In the genomic region with DNA sequence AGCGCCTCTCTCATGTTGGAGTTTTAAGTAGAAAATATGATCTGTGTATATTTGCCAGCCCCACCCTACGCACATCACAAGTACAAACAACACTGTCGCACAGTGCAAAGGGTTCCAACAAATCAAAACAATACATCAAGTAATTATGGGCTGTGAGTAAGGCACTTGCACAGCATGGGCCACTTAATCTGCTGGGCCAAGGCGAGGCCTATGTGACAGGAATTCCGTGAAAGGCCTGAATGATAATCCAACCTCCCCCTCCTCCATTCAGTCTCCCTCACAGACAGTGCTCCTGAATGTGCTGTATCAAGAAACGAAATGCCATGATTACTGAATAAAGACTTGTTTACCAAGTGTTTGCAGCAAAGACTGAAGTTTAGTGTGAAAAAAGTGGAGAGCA, we compare ENCODE assay signal across 1 cellular context.
A peak's percentile ranks its signal among the peaks of the same experiment; 100 is the strongest.
TF ChIP-seq lines count a peak whose summit lies in the region.

No MANE protein-coding gene starts in this region.

TF ChIP-seq in HEK293, 187 proteins besides CTCF, POLR2A, EP300 and RAD21 (continued from another document and continues in another):
- TF ChIP-seq, protein P1, sequence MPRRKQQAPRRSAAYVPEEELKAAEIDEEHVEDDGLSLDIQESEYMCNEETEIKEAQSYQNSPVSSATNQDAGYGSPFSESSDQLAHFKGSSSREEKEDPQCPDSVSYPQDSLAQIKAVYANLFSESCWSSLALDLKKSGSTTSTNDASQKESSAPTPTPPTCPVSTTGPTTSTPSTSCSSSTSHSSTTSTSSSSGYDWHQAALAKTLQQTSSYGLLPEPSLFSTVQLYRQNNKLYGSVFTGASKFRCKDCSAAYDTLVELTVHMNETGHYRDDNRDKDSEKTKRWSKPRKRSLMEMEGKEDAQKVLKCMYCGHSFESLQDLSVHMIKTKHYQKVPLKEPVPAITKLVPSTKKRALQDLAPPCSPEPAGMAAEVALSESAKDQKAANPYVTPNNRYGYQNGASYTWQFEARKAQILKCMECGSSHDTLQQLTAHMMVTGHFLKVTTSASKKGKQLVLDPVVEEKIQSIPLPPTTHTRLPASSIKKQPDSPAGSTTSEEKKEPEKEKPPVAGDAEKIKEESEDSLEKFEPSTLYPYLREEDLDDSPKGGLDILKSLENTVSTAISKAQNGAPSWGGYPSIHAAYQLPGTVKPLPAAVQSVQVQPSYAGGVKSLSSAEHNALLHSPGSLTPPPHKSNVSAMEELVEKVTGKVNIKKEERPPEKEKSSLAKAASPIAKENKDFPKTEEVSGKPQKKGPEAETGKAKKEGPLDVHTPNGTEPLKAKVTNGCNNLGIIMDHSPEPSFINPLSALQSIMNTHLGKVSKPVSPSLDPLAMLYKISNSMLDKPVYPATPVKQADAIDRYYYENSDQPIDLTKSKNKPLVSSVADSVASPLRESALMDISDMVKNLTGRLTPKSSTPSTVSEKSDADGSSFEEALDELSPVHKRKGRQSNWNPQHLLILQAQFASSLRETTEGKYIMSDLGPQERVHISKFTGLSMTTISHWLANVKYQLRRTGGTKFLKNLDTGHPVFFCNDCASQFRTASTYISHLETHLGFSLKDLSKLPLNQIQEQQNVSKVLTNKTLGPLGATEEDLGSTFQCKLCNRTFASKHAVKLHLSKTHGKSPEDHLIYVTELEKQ (tag by site-specific recombination; IDR thresholded peaks at IDR 0.05; ENCODE audit: borderline replicate concordance) = no peak
- TF ChIP-seq ZNF623 (tag by site-specific recombination; IDR thresholded peaks at IDR 0.05) (no peak), ZNF311 (tag by site-specific recombination; IDR thresholded peaks at IDR 0.05; ENCODE audit: borderline replicate concordance) (no peak), ZBTB21 (tag by site-specific recombination; IDR thresholded peaks at IDR 0.05) (0 out of 2 replicates have a peak, but pooled peaks have one; percentile 23), ZNF48 (tag by site-specific recombination; IDR thresholded peaks at IDR 0.05) (no peak), ZNF155 (tag by site-specific recombination; IDR thresholded peaks at IDR 0.05) (no peak), ZNF701 (tag by site-specific recombination; IDR thresholded peaks at IDR 0.05) (no peak), ZNF366 (tag by site-specific recombination; conservative IDR thresholded peaks at IDR 0.05) (no peak), ZNF558 (tag by site-specific recombination; IDR thresholded peaks at IDR 0.05) (no peak), GLI2 (tag by site-specific recombination; IDR thresholded peaks at IDR 0.05; ENCODE audit: borderline replicate concordance, low read depth) (peak; percentile 19; the same call in 1 of the 2 replicates), ZNF121 (tag by site-specific recombination; IDR thresholded peaks at IDR 0.05) (no peak), ZNF792 (tag by site-specific recombination; IDR thresholded peaks at IDR 0.05) (no peak), WT1 (tag by site-specific recombination; IDR thresholded peaks at IDR 0.05) (0 out of 2 replicates have a peak, but pooled peaks have one; percentile 17), KLF7 (tag by site-specific recombination; IDR thresholded peaks at IDR 0.05; ENCODE audit: borderline replicate concordance) (no peak), ZNF169 (tag by site-specific recombination; IDR thresholded peaks at IDR 0.05) (no peak), ZBTB1 (tag by site-specific recombination; IDR thresholded peaks at IDR 0.05) (no peak), ZNF626 (tag by site-specific recombination; IDR thresholded peaks at IDR 0.05) (no peak), ZFP41 (tag by site-specific recombination; IDR thresholded peaks at IDR 0.05; ENCODE audit: borderline replicate concordance) (no peak), HOXA7 (CRISPR knock-in tag; IDR thresholded peaks at IDR 0.05; ENCODE audit: borderline replicate concordance) (no peak), ZXDB (tag by site-specific recombination; IDR thresholded peaks at IDR 0.05) (no peak), ZFP3 (tag by site-specific recombination; IDR thresholded peaks at IDR 0.05; ENCODE audit: low read depth) (no peak), ZNF785 (tag by site-specific recombination; IDR thresholded peaks at IDR 0.05) (no peak), ZNF37A (tag by site-specific recombination; IDR thresholded peaks at IDR 0.05) (no peak), ZNF530 (tag by site-specific recombination; IDR thresholded peaks at IDR 0.05; ENCODE audit: low read depth) (no peak), GLIS1 (tag by site-specific recombination; IDR thresholded peaks at IDR 0.05) (no peak; the same call in 1 of the 2 replicates), ZIC2 (tag by site-specific recombination; IDR thresholded peaks at IDR 0.05) (peak; percentile 77), ZNF292 (tag by site-specific recombination; IDR thresholded peaks at IDR 0.05; ENCODE audit: borderline replicate concordance, low read depth) (no peak), EGR2 (tag by site-specific recombination; IDR thresholded peaks at IDR 0.05; ENCODE audit: low read depth) (no peak), ZNF248 (tag by site-specific recombination; IDR thresholded peaks at IDR 0.05) (no peak), GFI1B (tag by site-specific recombination; IDR thresholded peaks at IDR 0.05) (peak; percentile 69; the same call in 1 of the 2 replicates), ZFHX2 (tag by site-specific recombination; conservative IDR thresholded peaks at IDR 0.05) (no peak), SP7 (tag by site-specific recombination; IDR thresholded peaks at IDR 0.05) (peak; percentile 92), ZBTB8A (tag by site-specific recombination; IDR thresholded peaks at IDR 0.05) (peak; percentile 63; the same call in 1 of the 2 replicates), ZNF221 (tag by site-specific recombination; IDR thresholded peaks at IDR 0.05; ENCODE audit: borderline replicate concordance) (no peak), ZNF16 (tag by site-specific recombination; IDR thresholded peaks at IDR 0.05; ENCODE audit: low read depth) (no peak), SCRT1 (tag by site-specific recombination; IDR thresholded peaks at IDR 0.05; ENCODE audit: borderline replicate concordance) (no peak), ZSCAN30 (tag by site-specific recombination; IDR thresholded peaks at IDR 0.05) (no peak), ZNF416 (tag by site-specific recombination; IDR thresholded peaks at IDR 0.05) (no peak), ZNF658 (tag by site-specific recombination; IDR thresholded peaks at IDR 0.05) (no peak), BCL11B (tag by site-specific recombination; IDR thresholded peaks at IDR 0.05; ENCODE audit: low read depth) (no peak), SALL2 (tag by site-specific recombination; IDR thresholded peaks at IDR 0.05; ENCODE audit: borderline replicate concordance) (no peak), TRIM28 (IDR thresholded peaks at IDR 0.05; ENCODE audit: borderline replicate concordance, low read length) (peak; percentile 74; the same call in 1 of the 2 replicates), FEZF1 (tag by site-specific recombination; IDR thresholded peaks at IDR 0.05) (no peak; the same call in 1 of the 2 replicates), KLF1 (tag by site-specific recombination; IDR thresholded peaks at IDR 0.05) (0 out of 2 replicates have a peak, but pooled peaks have one; percentile 12)
- TF ChIP-seq, protein P2, sequence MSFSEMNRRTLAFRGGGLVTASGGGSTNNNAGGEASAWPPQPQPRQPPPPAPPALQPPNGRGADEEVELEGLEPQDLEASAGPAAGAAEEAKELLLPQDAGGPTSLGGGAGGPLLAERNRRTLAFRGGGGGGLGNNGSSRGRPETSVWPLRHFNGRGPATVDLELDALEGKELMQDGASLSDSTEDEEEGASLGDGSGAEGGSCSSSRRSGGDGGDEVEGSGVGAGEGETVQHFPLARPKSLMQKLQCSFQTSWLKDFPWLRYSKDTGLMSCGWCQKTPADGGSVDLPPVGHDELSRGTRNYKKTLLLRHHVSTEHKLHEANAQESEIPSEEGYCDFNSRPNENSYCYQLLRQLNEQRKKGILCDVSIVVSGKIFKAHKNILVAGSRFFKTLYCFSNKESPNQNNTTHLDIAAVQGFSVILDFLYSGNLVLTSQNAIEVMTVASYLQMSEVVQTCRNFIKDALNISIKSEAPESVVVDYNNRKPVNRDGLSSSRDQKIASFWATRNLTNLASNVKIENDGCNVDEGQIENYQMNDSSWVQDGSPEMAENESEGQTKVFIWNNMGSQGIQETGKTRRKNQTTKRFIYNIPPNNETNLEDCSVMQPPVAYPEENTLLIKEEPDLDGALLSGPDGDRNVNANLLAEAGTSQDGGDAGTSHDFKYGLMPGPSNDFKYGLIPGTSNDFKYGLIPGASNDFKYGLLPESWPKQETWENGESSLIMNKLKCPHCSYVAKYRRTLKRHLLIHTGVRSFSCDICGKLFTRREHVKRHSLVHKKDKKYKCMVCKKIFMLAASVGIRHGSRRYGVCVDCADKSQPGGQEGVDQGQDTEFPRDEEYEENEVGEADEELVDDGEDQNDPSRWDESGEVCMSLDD (tag by site-specific recombination; IDR thresholded peaks at IDR 0.05) = no peak
- TF ChIP-seq, protein P3, sequence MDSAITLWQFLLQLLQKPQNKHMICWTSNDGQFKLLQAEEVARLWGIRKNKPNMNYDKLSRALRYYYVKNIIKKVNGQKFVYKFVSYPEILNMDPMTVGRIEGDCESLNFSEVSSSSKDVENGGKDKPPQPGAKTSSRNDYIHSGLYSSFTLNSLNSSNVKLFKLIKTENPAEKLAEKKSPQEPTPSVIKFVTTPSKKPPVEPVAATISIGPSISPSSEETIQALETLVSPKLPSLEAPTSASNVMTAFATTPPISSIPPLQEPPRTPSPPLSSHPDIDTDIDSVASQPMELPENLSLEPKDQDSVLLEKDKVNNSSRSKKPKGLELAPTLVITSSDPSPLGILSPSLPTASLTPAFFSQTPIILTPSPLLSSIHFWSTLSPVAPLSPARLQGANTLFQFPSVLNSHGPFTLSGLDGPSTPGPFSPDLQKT (IDR thresholded peaks at IDR 0.05; ENCODE audit: borderline replicate concordance, low read depth, low read length) = no peak
- TF ChIP-seq, protein P4, sequence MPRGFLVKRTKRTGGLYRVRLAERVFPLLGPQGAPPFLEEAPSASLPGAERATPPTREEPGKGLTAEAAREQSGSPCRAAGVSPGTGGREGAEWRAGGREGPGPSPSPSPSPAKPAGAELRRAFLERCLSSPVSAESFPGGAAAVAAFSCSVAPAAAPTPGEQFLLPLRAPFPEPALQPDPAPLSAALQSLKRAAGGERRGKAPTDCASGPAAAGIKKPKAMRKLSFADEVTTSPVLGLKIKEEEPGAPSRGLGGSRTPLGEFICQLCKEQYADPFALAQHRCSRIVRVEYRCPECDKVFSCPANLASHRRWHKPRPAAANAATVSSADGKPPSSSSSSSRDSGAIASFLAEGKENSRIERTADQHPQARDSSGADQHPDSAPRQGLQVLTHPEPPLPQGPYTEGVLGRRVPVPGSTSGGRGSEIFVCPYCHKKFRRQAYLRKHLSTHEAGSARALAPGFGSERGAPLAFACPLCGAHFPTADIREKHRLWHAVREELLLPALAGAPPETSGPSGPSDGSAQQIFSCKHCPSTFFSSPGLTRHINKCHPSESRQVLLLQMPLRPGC (tag by site-specific recombination; IDR thresholded peaks at IDR 0.05) = 0 out of 2 replicates have a peak, but pooled peaks have one; percentile 31
- TF ChIP-seq, protein P5, sequence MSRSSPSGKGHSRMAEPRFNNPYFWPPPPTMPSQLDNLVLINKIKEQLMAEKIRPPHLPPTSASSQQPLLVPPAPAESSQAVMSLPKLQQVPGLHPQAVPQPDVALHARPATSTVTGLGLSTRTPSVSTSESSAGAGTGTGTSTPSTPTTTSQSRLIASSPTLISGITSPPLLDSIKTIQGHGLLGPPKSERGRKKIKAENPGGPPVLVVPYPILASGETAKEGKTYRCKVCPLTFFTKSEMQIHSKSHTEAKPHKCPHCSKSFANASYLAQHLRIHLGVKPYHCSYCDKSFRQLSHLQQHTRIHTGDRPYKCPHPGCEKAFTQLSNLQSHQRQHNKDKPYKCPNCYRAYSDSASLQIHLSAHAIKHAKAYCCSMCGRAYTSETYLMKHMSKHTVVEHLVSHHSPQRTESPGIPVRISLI (tag by site-specific recombination; IDR thresholded peaks at IDR 0.05) = no peak
- TF ChIP-seq, protein P6, sequence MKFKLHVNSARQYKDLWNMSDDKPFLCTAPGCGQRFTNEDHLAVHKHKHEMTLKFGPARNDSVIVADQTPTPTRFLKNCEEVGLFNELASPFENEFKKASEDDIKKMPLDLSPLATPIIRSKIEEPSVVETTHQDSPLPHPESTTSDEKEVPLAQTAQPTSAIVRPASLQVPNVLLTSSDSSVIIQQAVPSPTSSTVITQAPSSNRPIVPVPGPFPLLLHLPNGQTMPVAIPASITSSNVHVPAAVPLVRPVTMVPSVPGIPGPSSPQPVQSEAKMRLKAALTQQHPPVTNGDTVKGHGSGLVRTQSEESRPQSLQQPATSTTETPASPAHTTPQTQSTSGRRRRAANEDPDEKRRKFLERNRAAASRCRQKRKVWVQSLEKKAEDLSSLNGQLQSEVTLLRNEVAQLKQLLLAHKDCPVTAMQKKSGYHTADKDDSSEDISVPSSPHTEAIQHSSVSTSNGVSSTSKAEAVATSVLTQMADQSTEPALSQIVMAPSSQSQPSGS (tag by site-specific recombination; IDR thresholded peaks at IDR 0.05; ENCODE audit: low read depth) = no peak
- TF ChIP-seq, protein P7, sequence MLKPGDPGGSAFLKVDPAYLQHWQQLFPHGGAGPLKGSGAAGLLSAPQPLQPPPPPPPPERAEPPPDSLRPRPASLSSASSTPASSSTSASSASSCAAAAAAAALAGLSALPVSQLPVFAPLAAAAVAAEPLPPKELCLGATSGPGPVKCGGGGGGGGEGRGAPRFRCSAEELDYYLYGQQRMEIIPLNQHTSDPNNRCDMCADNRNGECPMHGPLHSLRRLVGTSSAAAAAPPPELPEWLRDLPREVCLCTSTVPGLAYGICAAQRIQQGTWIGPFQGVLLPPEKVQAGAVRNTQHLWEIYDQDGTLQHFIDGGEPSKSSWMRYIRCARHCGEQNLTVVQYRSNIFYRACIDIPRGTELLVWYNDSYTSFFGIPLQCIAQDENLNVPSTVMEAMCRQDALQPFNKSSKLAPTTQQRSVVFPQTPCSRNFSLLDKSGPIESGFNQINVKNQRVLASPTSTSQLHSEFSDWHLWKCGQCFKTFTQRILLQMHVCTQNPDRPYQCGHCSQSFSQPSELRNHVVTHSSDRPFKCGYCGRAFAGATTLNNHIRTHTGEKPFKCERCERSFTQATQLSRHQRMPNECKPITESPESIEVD (tag by site-specific recombination; IDR thresholded peaks at IDR 0.05) = 0 out of 2 replicates have a peak, but pooled peaks have one; percentile 34
- TF ChIP-seq, protein P8, sequence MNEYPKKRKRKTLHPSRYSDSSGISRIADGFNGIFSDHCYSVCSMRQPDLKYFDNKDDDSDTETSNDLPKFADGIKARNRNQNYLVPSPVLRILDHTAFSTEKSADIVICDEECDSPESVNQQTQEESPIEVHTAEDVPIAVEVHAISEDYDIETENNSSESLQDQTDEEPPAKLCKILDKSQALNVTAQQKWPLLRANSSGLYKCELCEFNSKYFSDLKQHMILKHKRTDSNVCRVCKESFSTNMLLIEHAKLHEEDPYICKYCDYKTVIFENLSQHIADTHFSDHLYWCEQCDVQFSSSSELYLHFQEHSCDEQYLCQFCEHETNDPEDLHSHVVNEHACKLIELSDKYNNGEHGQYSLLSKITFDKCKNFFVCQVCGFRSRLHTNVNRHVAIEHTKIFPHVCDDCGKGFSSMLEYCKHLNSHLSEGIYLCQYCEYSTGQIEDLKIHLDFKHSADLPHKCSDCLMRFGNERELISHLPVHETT (tag by site-specific recombination; IDR thresholded peaks at IDR 0.05) = no peak
